In genomic region chr4:96887857-96888256, GRCh38 we compare ENCODE assay signal across 20 cellular contexts.
"Had no signal": no experiment of that assay in that cellular context is flagged by ENCODE, and none has a peak within 500 bp of the region (broad histone marks: within the 10 kb centered on the region; RNA-seq: fewer than 3 reads in every experiment).

No MANE protein-coding gene starts in this region.

- H3K4me3 Mint-ChIP-seq: natural killer cell; neural crest cell; stimulated activated effector memory CD8-positive, alpha-beta T cell treated with anti-CD3 and anti-CD28 coated beads, Interleukin-12 subunit alpha, Interleukin-12 subunit beta, amount 100 ng/mL, for 72 hours; type B pancreatic cell had no signal

- H3K36me3 ChIP-seq: esophagus muscularis mucosa, gastroesophageal sphincter, prostate gland, right lobe of liver, suprapubic skin, thyroid gland, uterus had no signal

- H3K9me3 Mint-ChIP-seq: neural crest cell, type B pancreatic cell had no signal

- H2AFZ ChIP-seq: parathyroid adenoma had no signal

- H3K79me2 ChIP-seq: parathyroid adenoma had no signal

- H3K27me3 Mint-ChIP-seq: type B pancreatic cell had no signal

- H3K4me3 ChIP-seq: esophagus muscularis mucosa, gastroesophageal sphincter, prostate gland, right lobe of liver, suprapubic skin, thyroid gland, uterus had no signal

- H3K27ac ChIP-seq: epithelial cell of prostate, esophagus muscularis mucosa, gastroesophageal sphincter, parathyroid adenoma, prostate gland, right lobe of liver, suprapubic skin, thyroid gland, uterus had no signal

- H3K4me1 Mint-ChIP-seq: natural killer cell; neural crest cell; stimulated activated effector memory CD8-positive, alpha-beta T cell treated with anti-CD3 and anti-CD28 coated beads, Interleukin-12 subunit alpha, Interleukin-12 subunit beta, amount 100 ng/mL, for 72 hours had no signal

- DNase-seq: effector memory CD4-positive, alpha-beta T cell; glutamatergic neuron; kidney glomerular epithelial cell; natural killer cell; occipital lobe; right lobe of liver; stimulated activated CD4-positive, alpha-beta T cell treated with anti-CD3 and anti-CD28 coated beads, Interleukin-4, amount 100 ng/mL, for 1 hour; stimulated activated CD8-positive, alpha-beta memory T cell treated with anti-CD3 and anti-CD28 coated beads, Interleukin-4, amount 100 ng/mL, for 48 hours; stimulated activated naive CD8-positive, alpha-beta T cell treated with anti-CD3 and anti-CD28 coated beads, Interleukin-15, Interleukin-2, amounts not matched to agents 100 U/mL and 50 U/mL, for 24 hours; thyroid gland; uterus had no signal

- H3K36me3 Mint-ChIP-seq: stimulated activated effector memory CD8-positive, alpha-beta T cell treated with anti-CD3 and anti-CD28 coated beads, Interleukin-12 subunit alpha, Interleukin-12 subunit beta, amount 100 ng/mL, for 72 hours; type B pancreatic cell had no signal

- ATAC-seq: gastroesophageal sphincter; natural killer cell; right lobe of liver; stimulated activated effector memory CD8-positive, alpha-beta T cell treated with anti-CD3 and anti-CD28 coated beads, Interleukin-12 subunit alpha, Interleukin-12 subunit beta, amount 100 ng/mL, for 72 hours; stimulated activated naive CD8-positive, alpha-beta T cell treated with anti-CD3 and anti-CD28 coated beads, Interleukin-15, Interleukin-2, amounts not matched to agents 100 U/mL and 50 U/mL, for 24 hours had no signal

- H3K9ac ChIP-seq: parathyroid adenoma had no signal

- H3K9me3 ChIP-seq: esophagus muscularis mucosa, gastroesophageal sphincter, prostate gland, right lobe of liver, suprapubic skin, thyroid gland, uterus had no signal

- H3K27ac Mint-ChIP-seq: natural killer cell; stimulated activated effector memory CD8-positive, alpha-beta T cell treated with anti-CD3 and anti-CD28 coated beads, Interleukin-12 subunit alpha, Interleukin-12 subunit beta, amount 100 ng/mL, for 72 hours; type B pancreatic cell had no signal

- H3K4me1 ChIP-seq: esophagus muscularis mucosa, gastroesophageal sphincter, parathyroid adenoma, prostate gland, right lobe of liver, suprapubic skin, thyroid gland, uterus had no signal

- H3K27me3 ChIP-seq: esophagus muscularis mucosa, gastroesophageal sphincter, right lobe of liver, suprapubic skin, thyroid gland, uterus had no signal
